Comparison of ENCODE assay signal across 7 cellular contexts in the genomic region with DNA sequence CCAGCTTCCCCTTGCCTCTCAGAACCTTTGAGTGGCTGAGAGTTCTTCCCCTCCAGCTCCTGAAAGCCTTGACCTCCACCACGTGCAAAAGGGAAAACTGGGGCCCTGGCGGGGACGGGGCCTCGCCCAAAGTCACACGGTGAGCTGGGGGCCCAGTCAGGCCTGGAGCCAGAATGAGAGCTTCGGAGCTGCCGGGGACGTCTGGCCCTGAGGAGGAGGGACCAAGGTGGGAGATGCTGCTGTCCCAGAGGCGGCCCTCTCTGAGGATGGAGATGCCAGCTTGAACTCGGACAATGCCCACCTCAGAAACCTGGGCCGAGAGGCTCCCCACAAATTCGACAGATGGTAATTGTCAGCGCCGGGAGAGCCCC. TPM values are rescaled to one million over a fixed set of nuclear protein-coding genes. Genes with fewer than 3 reads are reported as not detected.
DNase-seq lines count a peak whose midpoint lies in the region; ATAC-seq and TF ChIP-seq lines count a peak whose summit lies in the region.

No MANE protein-coding gene starts in this region.

- intact Hi-C loops in HCT116 (cut with micrococcal nuclease) (no loop called here), uterus (cut with DNase I; ENCODE audit: low total_unique reads) (no loop called here)
- intact Hi-C loops in activated CD4-positive, alpha-beta memory T cell treated with anti-CD3 and anti-CD28 coated beads for 36 hours (cut with micrococcal nuclease) = no loop called here

- no peak for TF ChIP-seq RAD21 in HCT116 (IDR thresholded peaks at IDR 0.05; ENCODE audit: low read depth)

- H3K9me3 ChIP-seq in HCT116 (ENCODE audit: control insufficient read depth in 1 of 2, insufficient read depth in 1 of 2, low read depth in 1 of 2, low read length in 2 of 2) = no peaks in the 10 kb centered on the region
- no peaks in the 10 kb centered on the region for H3K9me3 ChIP-seq in iPS DF 6.9 (ENCODE audit: control insufficient read depth, insufficient read depth, low read length)
- no peaks in the 10 kb centered on the region for H3K9me3 ChIP-seq in smooth muscle cell (replicated peaks; ENCODE audit: low read depth)
- H3K9me3 ChIP-seq in uterus = no peaks in the 10 kb centered on the region

- BruUV-seq in HCT116 (replicated peaks; lab: Mats Ljungman, UMichigan) = no TSS peak

- no peak for DNase-seq in HCT116 (ENCODE audit: low read depth, low spot score)
- no peak for DNase-seq in activated CD4-positive, alpha-beta memory T cell treated with anti-CD3 and anti-CD28 coated beads for 36 hours
- DNase-seq in iPS DF 6.9 (ENCODE audit: low read depth, low spot score) = no peak
- DNase-seq in smooth muscle cell (lab: John Stamatoyannopoulos, UW; ENCODE audit: unreplicated experiment) = no peak
- DNase-seq in uterus = no peak
- DNase-seq in NCI-H748 treated with DMSO at 0.1 percent for 48 hours (lab: John Stamatoyannopoulos, UW) = no peak
- no peak for DNase-seq in NCI-H69 (lab: John Stamatoyannopoulos, UW)

- H3K36me3 ChIP-seq in HCT116 (ENCODE audit: control insufficient read depth in 1 of 2, insufficient read depth in 2 of 2, low read length in 2 of 2) (no peaks in the 10 kb centered on the region), iPS DF 6.9 (ENCODE audit: control insufficient read depth, insufficient read depth, low read length) (no peaks in the 10 kb centered on the region), smooth muscle cell (ENCODE audit: low read depth) (no peaks in the 10 kb centered on the region), uterus (no peaks in the 10 kb centered on the region)

- H3K4me1 ChIP-seq in HCT116 (ENCODE audit: control insufficient read depth in 1 of 2, insufficient read depth in 2 of 2, low read length in 2 of 2) (peaks cover 7 to 28% of the 10 kb centered on the region in 2 experiments; a peak in 2 of 4 replicates), iPS DF 6.9 (ENCODE audit: control insufficient read depth, insufficient read depth, low read length) (no peaks in the 10 kb centered on the region), smooth muscle cell (ENCODE audit: low read depth) (no peaks in the 10 kb centered on the region), uterus (no peaks in the 10 kb centered on the region)

- H3K27ac Mint-ChIP-seq in activated CD4-positive, alpha-beta memory T cell treated with anti-CD3 and anti-CD28 coated beads for 36 hours = no peak overlapping the region

- CTCF ChIA-PET in HCT116 (lab: Charles Lee) = no interaction called here
- CTCF ChIA-PET in activated CD4-positive, alpha-beta memory T cell treated with anti-CD3 and anti-CD28 coated beads for 36 hours (lab: Charles Lee) = interaction anchor here (1.0 to 1.6 kb wide), 4 partner anchors 23 to 145 kb away, joined by 3 to 4 read pairs (median 3); no protein-coding TSS in a partner anchor

- POLR2A ChIA-PET in HCT116 (lab: Charles Lee) = no interaction called here
- POLR2A ChIA-PET in activated CD4-positive, alpha-beta memory T cell treated with anti-CD3 and anti-CD28 coated beads for 36 hours (lab: Charles Lee) = interaction anchor here (0.6 kb wide), 1 partner anchor 63 kb away, joined by 4 read pairs; no protein-coding TSS in a partner anchor

- RAD21 ChIA-PET in HCT116 (lab: Charles Lee; ENCODE audit: low non-redundant PET in 1 of 2, low total read pairs in 2 of 2, uncharacterized antibody in 2 of 2, unreplicated experiment in 2 of 2) = no interaction called here

- no peaks in the 10 kb centered on the region for H3K9me3 Mint-ChIP-seq in activated CD4-positive, alpha-beta memory T cell treated with anti-CD3 and anti-CD28 coated beads for 36 hours

- H3K27ac ChIP-seq in HCT116 (ENCODE audit: low read depth, low read length) (peak overlapping the region; percentile 45; the same call in 1 of the 2 replicates), iPS DF 6.9 (ENCODE audit: low read length) (no peak overlapping the region), smooth muscle cell (ENCODE audit: low read depth) (no peak overlapping the region), uterus (peak overlapping the region in 1 of 2 donors; percentile 81)

- H3K4me1 Mint-ChIP-seq in activated CD4-positive, alpha-beta memory T cell treated with anti-CD3 and anti-CD28 coated beads for 36 hours (ENCODE audit: low read depth) = peaks cover 22% of the 10 kb centered on the region

- TF ChIP-seq CTCF in HCT116 (IDR thresholded peaks at IDR 0.05 in 2 of 3, conservative IDR thresholded peaks at IDR 0.05 in 1 of 3; ENCODE audit: borderline replicate concordance in 1 of 3, insufficient read depth in 1 of 3, low read depth in 2 of 3, low read length in 2 of 3) (no peak), smooth muscle cell (IDR thresholded peaks at IDR 0.05; ENCODE audit: borderline replicate concordance, insufficient read depth, poor library complexity, severe bottlenecking) (no peak), uterus (IDR thresholded peaks at IDR 0.05) (no peak)

- H3K27me3 ChIP-seq in HCT116 (ENCODE audit: insufficient read depth, low read length) (no peaks in the 10 kb centered on the region), iPS DF 6.9 (ENCODE audit: control insufficient read depth, insufficient read depth, low read length) (no peaks in the 10 kb centered on the region; the same call in 1 of the 2 replicates), smooth muscle cell (ENCODE audit: low read depth) (no peaks in the 10 kb centered on the region), uterus (no peaks in the 10 kb centered on the region)

- no peaks in the 10 kb centered on the region for H3K9me2 ChIP-seq in HCT116 (ENCODE audit: insufficient read depth)

- H3K79me2 ChIP-seq in HCT116 (ENCODE audit: insufficient read depth, low read length) = no peaks in the 10 kb centered on the region
- H3K79me2 ChIP-seq in smooth muscle cell (ENCODE audit: low read depth) = no peaks in the 10 kb centered on the region

- H3K9ac ChIP-seq in HCT116 (ENCODE audit: low read length) (peak overlapping the region; percentile 97), smooth muscle cell (ENCODE audit: low read depth) (peak overlapping the region; percentile 97)

- no peak for ATAC-seq in HCT116

- peak overlapping the region; percentile 99 for H3K4me2 ChIP-seq in HCT116 (ENCODE audit: low read length)
- peak overlapping the region; percentile 92 for H3K4me2 ChIP-seq in smooth muscle cell

- no peaks in the 10 kb centered on the region for H3K27me3 Mint-ChIP-seq in activated CD4-positive, alpha-beta memory T cell treated with anti-CD3 and anti-CD28 coated beads for 36 hours

- TF ChIP-seq POLR2A in HCT116 (IDR thresholded peaks at IDR 0.05; ENCODE audit: borderline replicate concordance, extremely low read depth, insufficient read depth, insufficient read length) (no peak), uterus (IDR thresholded peaks at IDR 0.05) (no peak)

- peaks cover 10% of the 10 kb centered on the region for H3F3A ChIP-seq in smooth muscle cell (ENCODE audit: low read depth)

- H3K4me3 ChIP-seq in HCT116 (replicated peaks in 1 of 2; ENCODE audit: low read depth in 1 of 2, low read length in 2 of 2) (peak overlapping the region; percentile 99), iPS DF 6.9 (ENCODE audit: low read length) (peak overlapping the region; percentile 73; the same call in 1 of the 2 replicates), smooth muscle cell (peak overlapping the region; percentile 92), uterus (peak overlapping the region in 1 of 2 donors; percentile 62)

- H4K20me1 ChIP-seq in HCT116 (ENCODE audit: insufficient read depth) (no peaks in the 10 kb centered on the region), smooth muscle cell (ENCODE audit: low read depth) (no peaks in the 10 kb centered on the region)

- no peak overlapping the region for H2AFZ ChIP-seq in HCT116 (ENCODE audit: low read depth, low read length, poor library complexity, severe bottlenecking)
- peak overlapping the region; percentile 99 for H2AFZ ChIP-seq in smooth muscle cell (ENCODE audit: low read depth)

- H3K4me3 Mint-ChIP-seq in activated CD4-positive, alpha-beta memory T cell treated with anti-CD3 and anti-CD28 coated beads for 36 hours = peak overlapping the region; percentile 62

- no CpG with 5 or more reads among the region's 14 CpGs for WGBS in iPS DF 6.9 (ENCODE audit: insufficient coverage, insufficient read length)
- WGBS in smooth muscle cell (ENCODE audit: low lambda C conversion rate) = 59% methylated on average over 14 of the region's 14 CpGs

- H3K36me3 Mint-ChIP-seq in activated CD4-positive, alpha-beta memory T cell treated with anti-CD3 and anti-CD28 coated beads for 36 hours = no peaks in the 10 kb centered on the region

TF ChIP-seq in HCT116, 20 proteins besides CTCF, POLR2A, EP300 and RAD21:
- no peak for TF ChIP-seq EZH2phosphoT487 (IDR thresholded peaks at IDR 0.05; ENCODE audit: borderline replicate concordance)
- TF ChIP-seq ZFX (IDR thresholded peaks at IDR 0.05) = no peak
- no peak for TF ChIP-seq CBX3 (IDR thresholded peaks at IDR 0.05; ENCODE audit: low read depth)
- TF ChIP-seq EGR1 (IDR thresholded peaks at IDR 0.05; ENCODE audit: low read depth) = no peak
- no peak for TF ChIP-seq TCF7L2 (IDR thresholded peaks at IDR 0.05; ENCODE audit: borderline replicate concordance, extremely low read depth, insufficient read depth, insufficient read length)

RNA-seq across cellular contexts. Expression of a gene that starts 0.7 kb away (rescaled TPM):
- total RNA-seq in HCT116 (2021; ENCODE audit: unreplicated experiment) (2.5 TPM), smooth muscle cell (0.18 and 0.67 TPM in 2 replicates), uterus (1 to 10 TPM in 1 of 4 donors, under 1 TPM in 1, not detected in 2; 0.61 to 1.9 TPM)
- polyA plus RNA-seq in HCT116 (2012) = 1.7 TPM in 2 replicates
- under 1 TPM; 0.10 to 0.39 TPM for total RNA-seq in activated CD4-positive, alpha-beta memory T cell treated with anti-CD3 and anti-CD28 coated beads for 36 hours
- 1.2 and 1.4 TPM in 2 replicates for polyA plus RNA-seq in smooth muscle cell

RNA-seq across cellular contexts. Expression of a gene that starts 1.3 kb away (rescaled TPM):
- total RNA-seq in HCT116 (2021; ENCODE audit: unreplicated experiment) = 8.0 TPM
- polyA plus RNA-seq in HCT116 (2012) = 11.3 and 14.2 TPM in 2 replicates
- total RNA-seq in activated CD4-positive, alpha-beta memory T cell treated with anti-CD3 and anti-CD28 coated beads for 36 hours = 1 to 10 TPM; 1.8 to 3.6 TPM
- 0.99 and 2.4 TPM in 2 replicates for total RNA-seq in smooth muscle cell
- polyA plus RNA-seq in smooth muscle cell = 6.8 and 8.9 TPM in 2 replicates
- 1 to 10 TPM in 3 of 4 donors, under 1 TPM in 1; 0.26 to 7.0 (median 2.4) TPM for total RNA-seq in uterus
